Comparison of ENCODE assay signal across 4 cellular contexts in genomic region chr9:22225856-22226255, GRCh38.
DNase-seq lines count a peak whose midpoint lies in the region; ATAC-seq, FAIRE-seq and TF ChIP-seq lines count a peak whose summit lies in the region.
"Not testable (repeated sequence)": the region's sequence is repeated elsewhere in the genome, so short reads cannot be mapped to it uniquely, and the experiment has no call there.

No MANE protein-coding gene starts in this region.

- not testable (repeated sequence) for H3K4me1 ChIP-seq in HepG2 (ENCODE audit: insufficient read depth, low read length); mucosa of descending colon (ENCODE audit: low read depth); spleen

- intact Hi-C loops in Right ventricle myocardium inferior (cut with DNase I); HepG2 (cut with micrococcal nuclease; ENCODE audit: unreplicated experiment); mucosa of descending colon (cut with DNase I, micrococcal nuclease); spleen (cut with DNase I; ENCODE audit: low total_unique reads): not testable (repeated sequence)

- not testable (repeated sequence) for H3K79me2 ChIP-seq in HepG2 (ENCODE audit: insufficient read depth, low read length)

- H3K36me3 ChIP-seq in HepG2 (replicated peaks in 1 of 2; ENCODE audit: control insufficient read depth in 1 of 2, insufficient read depth in 2 of 2, low read length in 2 of 2); mucosa of descending colon (ENCODE audit: low read depth); spleen: not testable (repeated sequence)

- in situ Hi-C loops in HepG2 (cut with HindIII; ENCODE audit: extremely low pct_ligation_motif_present, low pct_unique_long_range_greater_than_20kb): not testable (repeated sequence)

- not testable (repeated sequence) for H3K27me3 ChIP-seq in HepG2 (ENCODE audit: control insufficient read depth in 1 of 2, insufficient read depth in 2 of 2, low read length in 2 of 2); spleen (replicated peaks in 1 of 7)

- not testable (repeated sequence) for ATAC-seq in Right ventricle myocardium inferior, HepG2, mucosa of descending colon

- H3K9ac ChIP-seq in HepG2 (ENCODE audit: insufficient read depth, low read depth, low read length): not testable (repeated sequence)

- POLR2A ChIA-PET in HepG2 (lab: Yijun Ruan, JAX): not testable (repeated sequence)

- CTCF ChIA-PET in HepG2 (lab: Yijun Ruan, JAX; ENCODE audit: low intra/inter-chr PET ratio, low total read pairs): not testable (repeated sequence)

- TF ChIP-seq RAD21 in HepG2 (CRISPR knock-in tag; IDR thresholded peaks at IDR 0.05): not testable (repeated sequence)

- not testable (repeated sequence) for H3K4me3 ChIP-seq in HepG2 (replicated peaks in 1 of 3; ENCODE audit: insufficient read depth in 1 of 3, low read depth in 2 of 3, low read length in 3 of 3); mucosa of descending colon; spleen

- H4K20me1 ChIP-seq in HepG2 (ENCODE audit: insufficient read depth, low read length): not testable (repeated sequence)

- not testable (repeated sequence) for H3K4me2 ChIP-seq in HepG2 (ENCODE audit: low read depth, low read length)

- H3K27ac ChIP-seq in HepG2 (ENCODE audit: extremely low read length, insufficient read depth, low read length); spleen: not testable (repeated sequence)

- not testable (repeated sequence) for FAIRE-seq in HepG2 (lab: Jason Lieb, UNC)

- H3K9me3 ChIP-seq in HepG2 (ENCODE audit: low read length); mucosa of descending colon: not testable (repeated sequence)
- peaks cover 0 to 16% (median 9%) of the 10 kb centered on the region in 8 donors for H3K9me3 ChIP-seq in spleen

- TF ChIP-seq EP300 in HepG2 (IDR thresholded peaks at IDR 0.05; ENCODE audit: low read depth in 2 of 2, low read length in 2 of 2); HepG2 (CRISPR knock-in tag; IDR thresholded peaks at IDR 0.05; ENCODE audit: borderline replicate concordance): not testable (repeated sequence)

- TF ChIP-seq CTCF in HepG2 (CRISPR knock-in tag; IDR thresholded peaks at IDR 0.05); mucosa of descending colon (IDR thresholded peaks at IDR 0.05); spleen (IDR thresholded peaks at IDR 0.05 in 8 of 11, conservative IDR thresholded peaks at IDR 0.05 in 3 of 11): not testable (repeated sequence)

- BruUV-seq in HepG2 (replicated peaks; lab: Mats Ljungman, UMichigan): not testable (repeated sequence)

- 16% methylated on average over 7 of the region's 9 CpGs for WGBS in HepG2 (ENCODE audit: low lambda C conversion rate)
- WGBS in spleen, 5 donors: 79 to 95% (median 91%) methylated on average over 6 to 9 of the region's 9 CpGs

- DNase-seq in Right ventricle myocardium inferior (ENCODE audit: missing footprints) (peak; percentile 28), mucosa of descending colon (peak in 2 of 3 donors; percentile 11 to 22), spleen (peak; percentile 47)
- DNase-seq in HepG2 (ENCODE audit: low spot score): not testable (repeated sequence)

- not testable (repeated sequence) for TF ChIP-seq POLR2A in HepG2 (IDR thresholded peaks at IDR 0.05; ENCODE audit: insufficient read depth in 1 of 2, low read depth in 2 of 2, low read length in 2 of 2); spleen (IDR thresholded peaks at IDR 0.05)

- not testable (repeated sequence) for H2AFZ ChIP-seq in HepG2 (ENCODE audit: low read length)

TF ChIP-seq in HepG2, 621 proteins besides CTCF, POLR2A, EP300 and RAD21 (continues in another document):
- TF ChIP-seq ZGPAT (CRISPR knock-in tag; IDR thresholded peaks at IDR 0.05) (peak; percentile 24; the same call in 1 of the 2 replicates), FOXA3 (CRISPR knock-in tag; IDR thresholded peaks at IDR 0.05) (peak; percentile 75), FOXA1 (CRISPR knock-in tag; IDR thresholded peaks at IDR 0.05) (peak; percentile 47; the same call in 1 of the 2 replicates), GATAD2A (CRISPR knock-in tag; IDR thresholded peaks at IDR 0.05) (0 out of 2 replicates have a peak, but pooled peaks have one; percentile 23), GABPB1 (CRISPR knock-in tag; IDR thresholded peaks at IDR 0.05) (0 out of 2 replicates have a peak, but pooled peaks have one; percentile 19), SETDB1 (CRISPR knock-in tag; IDR thresholded peaks at IDR 0.05; ENCODE audit: borderline replicate concordance) (peak; percentile 41; the same call in 1 of the 2 replicates), HNF4A (CRISPR knock-in tag; IDR thresholded peaks at IDR 0.05) (0 out of 2 replicates have a peak, but pooled peaks have one; percentile 5), FOSL2 (CRISPR knock-in tag; IDR thresholded peaks at IDR 0.05) (peak; percentile 63), FOXP1 (CRISPR knock-in tag; IDR thresholded peaks at IDR 0.05) (peak; percentile 58), ARID5B (CRISPR knock-in tag; IDR thresholded peaks at IDR 0.05) (peak; percentile 52; the same call in 1 of the 2 replicates)
- not testable (repeated sequence) for TF ChIP-seq FOXA1, FOXP1 (IDR thresholded peaks at IDR 0.05)
- TF ChIP-seq, protein P1, sequence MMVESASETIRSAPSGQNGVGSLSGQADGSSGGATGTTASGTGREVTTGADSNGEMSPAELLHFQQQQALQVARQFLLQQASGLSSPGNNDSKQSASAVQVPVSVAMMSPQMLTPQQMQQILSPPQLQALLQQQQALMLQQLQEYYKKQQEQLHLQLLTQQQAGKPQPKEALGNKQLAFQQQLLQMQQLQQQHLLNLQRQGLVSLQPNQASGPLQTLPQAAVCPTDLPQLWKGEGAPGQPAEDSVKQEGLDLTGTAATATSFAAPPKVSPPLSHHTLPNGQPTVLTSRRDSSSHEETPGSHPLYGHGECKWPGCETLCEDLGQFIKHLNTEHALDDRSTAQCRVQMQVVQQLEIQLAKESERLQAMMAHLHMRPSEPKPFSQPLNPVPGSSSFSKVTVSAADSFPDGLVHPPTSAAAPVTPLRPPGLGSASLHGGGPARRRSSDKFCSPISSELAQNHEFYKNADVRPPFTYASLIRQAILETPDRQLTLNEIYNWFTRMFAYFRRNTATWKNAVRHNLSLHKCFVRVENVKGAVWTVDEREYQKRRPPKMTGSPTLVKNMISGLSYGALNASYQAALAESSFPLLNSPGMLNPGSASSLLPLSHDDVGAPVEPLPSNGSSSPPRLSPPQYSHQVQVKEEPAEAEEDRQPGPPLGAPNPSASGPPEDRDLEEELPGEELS (CRISPR knock-in tag; IDR thresholded peaks at IDR 0.05): peak; percentile 35
